ENCODE assay signal across 2 cellular contexts in genomic region chr3:11024181-11024580, GRCh38.
TF ChIP-seq lines count a peak whose summit lies in the region.

No MANE protein-coding gene starts in this region.

TF ChIP-seq in liver, 16 proteins besides CTCF, POLR2A, EP300 and RAD21 (continued from another document):
- TF ChIP-seq, protein P1, sequence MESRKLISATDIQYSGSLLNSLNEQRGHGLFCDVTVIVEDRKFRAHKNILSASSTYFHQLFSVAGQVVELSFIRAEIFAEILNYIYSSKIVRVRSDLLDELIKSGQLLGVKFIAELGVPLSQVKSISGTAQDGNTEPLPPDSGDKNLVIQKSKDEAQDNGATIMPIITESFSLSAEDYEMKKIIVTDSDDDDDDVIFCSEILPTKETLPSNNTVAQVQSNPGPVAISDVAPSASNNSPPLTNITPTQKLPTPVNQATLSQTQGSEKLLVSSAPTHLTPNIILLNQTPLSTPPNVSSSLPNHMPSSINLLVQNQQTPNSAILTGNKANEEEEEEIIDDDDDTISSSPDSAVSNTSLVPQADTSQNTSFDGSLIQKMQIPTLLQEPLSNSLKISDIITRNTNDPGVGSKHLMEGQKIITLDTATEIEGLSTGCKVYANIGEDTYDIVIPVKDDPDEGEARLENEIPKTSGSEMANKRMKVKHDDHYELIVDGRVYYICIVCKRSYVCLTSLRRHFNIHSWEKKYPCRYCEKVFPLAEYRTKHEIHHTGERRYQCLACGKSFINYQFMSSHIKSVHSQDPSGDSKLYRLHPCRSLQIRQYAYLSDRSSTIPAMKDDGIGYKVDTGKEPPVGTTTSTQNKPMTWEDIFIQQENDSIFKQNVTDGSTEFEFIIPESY (IDR thresholded peaks at IDR 0.05) = no peak
- TF ChIP-seq EGR1 (IDR thresholded peaks at IDR 0.05; ENCODE audit: low read depth in 2 of 2) (no peak), YY1 (IDR thresholded peaks at IDR 0.05) (peak; percentile 50), MAX (IDR thresholded peaks at IDR 0.05) (peak; percentile 51), JUND (IDR thresholded peaks at IDR 0.05) (peak in 1 of 2 donors; percentile 58), RXRA (IDR thresholded peaks at IDR 0.05) (peak; percentile 87 to 91), NR2F2 (IDR thresholded peaks at IDR 0.05) (no peak), TAF1 (conservative IDR thresholded peaks at IDR 0.05) (no peak), HNF4G (IDR thresholded peaks at IDR 0.05) (peak; percentile 71)
- TF ChIP-seq, protein P2, sequence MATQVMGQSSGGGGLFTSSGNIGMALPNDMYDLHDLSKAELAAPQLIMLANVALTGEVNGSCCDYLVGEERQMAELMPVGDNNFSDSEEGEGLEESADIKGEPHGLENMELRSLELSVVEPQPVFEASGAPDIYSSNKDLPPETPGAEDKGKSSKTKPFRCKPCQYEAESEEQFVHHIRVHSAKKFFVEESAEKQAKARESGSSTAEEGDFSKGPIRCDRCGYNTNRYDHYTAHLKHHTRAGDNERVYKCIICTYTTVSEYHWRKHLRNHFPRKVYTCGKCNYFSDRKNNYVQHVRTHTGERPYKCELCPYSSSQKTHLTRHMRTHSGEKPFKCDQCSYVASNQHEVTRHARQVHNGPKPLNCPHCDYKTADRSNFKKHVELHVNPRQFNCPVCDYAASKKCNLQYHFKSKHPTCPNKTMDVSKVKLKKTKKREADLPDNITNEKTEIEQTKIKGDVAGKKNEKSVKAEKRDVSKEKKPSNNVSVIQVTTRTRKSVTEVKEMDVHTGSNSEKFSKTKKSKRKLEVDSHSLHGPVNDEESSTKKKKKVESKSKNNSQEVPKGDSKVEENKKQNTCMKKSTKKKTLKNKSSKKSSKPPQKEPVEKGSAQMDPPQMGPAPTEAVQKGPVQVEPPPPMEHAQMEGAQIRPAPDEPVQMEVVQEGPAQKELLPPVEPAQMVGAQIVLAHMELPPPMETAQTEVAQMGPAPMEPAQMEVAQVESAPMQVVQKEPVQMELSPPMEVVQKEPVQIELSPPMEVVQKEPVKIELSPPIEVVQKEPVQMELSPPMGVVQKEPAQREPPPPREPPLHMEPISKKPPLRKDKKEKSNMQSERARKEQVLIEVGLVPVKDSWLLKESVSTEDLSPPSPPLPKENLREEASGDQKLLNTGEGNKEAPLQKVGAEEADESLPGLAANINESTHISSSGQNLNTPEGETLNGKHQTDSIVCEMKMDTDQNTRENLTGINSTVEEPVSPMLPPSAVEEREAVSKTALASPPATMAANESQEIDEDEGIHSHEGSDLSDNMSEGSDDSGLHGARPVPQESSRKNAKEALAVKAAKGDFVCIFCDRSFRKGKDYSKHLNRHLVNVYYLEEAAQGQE (IDR thresholded peaks at IDR 0.05) = peak; percentile 47
- TF ChIP-seq, protein P3, sequence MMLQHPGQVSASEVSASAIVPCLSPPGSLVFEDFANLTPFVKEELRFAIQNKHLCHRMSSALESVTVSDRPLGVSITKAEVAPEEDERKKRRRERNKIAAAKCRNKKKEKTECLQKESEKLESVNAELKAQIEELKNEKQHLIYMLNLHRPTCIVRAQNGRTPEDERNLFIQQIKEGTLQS (IDR thresholded peaks at IDR 0.05) = no peak

TF ChIP-seq in HepG2, 621 proteins besides CTCF, POLR2A, EP300 and RAD21 (continued from another document):
- no peak for TF ChIP-seq ZNF546 (CRISPR knock-in tag; conservative IDR thresholded peaks at IDR 0.05)
- TF ChIP-seq, protein P4, sequence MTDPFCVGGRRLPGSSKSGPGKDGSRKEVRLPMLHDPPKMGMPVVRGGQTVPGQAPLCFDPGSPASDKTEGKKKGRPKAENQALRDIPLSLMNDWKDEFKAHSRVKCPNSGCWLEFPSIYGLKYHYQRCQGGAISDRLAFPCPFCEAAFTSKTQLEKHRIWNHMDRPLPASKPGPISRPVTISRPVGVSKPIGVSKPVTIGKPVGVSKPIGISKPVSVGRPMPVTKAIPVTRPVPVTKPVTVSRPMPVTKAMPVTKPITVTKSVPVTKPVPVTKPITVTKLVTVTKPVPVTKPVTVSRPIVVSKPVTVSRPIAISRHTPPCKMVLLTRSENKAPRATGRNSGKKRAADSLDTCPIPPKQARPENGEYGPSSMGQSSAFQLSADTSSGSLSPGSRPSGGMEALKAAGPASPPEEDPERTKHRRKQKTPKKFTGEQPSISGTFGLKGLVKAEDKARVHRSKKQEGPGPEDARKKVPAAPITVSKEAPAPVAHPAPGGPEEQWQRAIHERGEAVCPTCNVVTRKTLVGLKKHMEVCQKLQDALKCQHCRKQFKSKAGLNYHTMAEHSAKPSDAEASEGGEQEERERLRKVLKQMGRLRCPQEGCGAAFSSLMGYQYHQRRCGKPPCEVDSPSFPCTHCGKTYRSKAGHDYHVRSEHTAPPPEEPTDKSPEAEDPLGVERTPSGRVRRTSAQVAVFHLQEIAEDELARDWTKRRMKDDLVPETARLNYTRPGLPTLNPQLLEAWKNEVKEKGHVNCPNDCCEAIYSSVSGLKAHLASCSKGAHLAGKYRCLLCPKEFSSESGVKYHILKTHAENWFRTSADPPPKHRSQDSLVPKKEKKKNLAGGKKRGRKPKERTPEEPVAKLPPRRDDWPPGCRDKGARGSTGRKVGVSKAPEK (CRISPR knock-in tag; IDR thresholded peaks at IDR 0.05; ENCODE audit: borderline replicate concordance) = no peak
- TF ChIP-seq ZNF597 (CRISPR knock-in tag; IDR thresholded peaks at IDR 0.05) = no peak
- TF ChIP-seq TBX2 (CRISPR knock-in tag; IDR thresholded peaks at IDR 0.05; ENCODE audit: borderline replicate concordance) = no peak
- no peak for TF ChIP-seq ZFX (CRISPR knock-in tag; IDR thresholded peaks at IDR 0.05; ENCODE audit: low read depth)
- TF ChIP-seq HNRNPLL (IDR thresholded peaks at IDR 0.05; ENCODE audit: low read depth, low read length, poor library complexity, severe bottlenecking) = no peak
- no peak for TF ChIP-seq BCL6 (CRISPR knock-in tag; IDR thresholded peaks at IDR 0.05)
- TF ChIP-seq MATR3 (CRISPR knock-in tag; IDR thresholded peaks at IDR 0.05) = no peak
- TF ChIP-seq ZNF331 (CRISPR knock-in tag; IDR thresholded peaks at IDR 0.05) = no peak
- TF ChIP-seq ZSCAN30 (CRISPR knock-in tag; IDR thresholded peaks at IDR 0.05) = no peak
- TF ChIP-seq, protein P5, sequence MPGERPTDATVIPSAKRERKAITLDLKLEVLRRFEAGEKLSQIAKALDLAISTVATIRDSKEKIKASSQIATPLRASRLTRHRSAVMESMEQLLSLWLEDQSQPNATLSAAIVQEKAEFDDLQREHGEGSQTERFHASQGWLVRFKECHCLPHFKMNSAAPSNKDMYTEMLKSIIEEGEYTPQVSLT (CRISPR knock-in tag; IDR thresholded peaks at IDR 0.05; ENCODE audit: borderline replicate concordance, low read depth) = no peak
